Comparison of ENCODE assay signal across 9 cellular contexts in genomic region chr5:173327084-173327947, GRCh38. TPM values are rescaled to one million over a fixed set of nuclear protein-coding genes. Genes with fewer than 3 reads are reported as not detected.
DNase-seq lines count a peak whose midpoint lies in the region; ATAC-seq, FAIRE-seq and TF ChIP-seq lines count a peak whose summit lies in the region.
"Had no signal": no experiment of that assay in that cellular context is flagged by ENCODE, and none has a peak within 500 bp of the region (broad histone marks: within the 10 kb centered on the region; RNA-seq: fewer than 3 reads in every experiment).

No MANE protein-coding gene starts in this region.

- TF ChIP-seq CTCF in A549 (IDR thresholded peaks at IDR 0.05) (no peak), keratinocyte (optimal IDR thresholded peaks at IDR 0.05 in 1 of 3, IDR thresholded peaks at IDR 0.05 in 1 of 3, conservative IDR thresholded peaks at IDR 0.05 in 1 of 3; ENCODE audit: extremely low read depth in 1 of 3, insufficient read depth in 2 of 3, low read length in 3 of 3) (no peak), vagina (IDR thresholded peaks at IDR 0.05) (no peak)

- H3K4me2 ChIP-seq in A549 (peak overlapping the region; percentile 86), keratinocyte (ENCODE audit: control insufficient read depth, extremely low read depth, insufficient read depth, low read depth, low read length) (peak overlapping the region; percentile 80)

- H3K4me3 ChIP-seq in A549 (peak overlapping the region; percentile 87), HAP-1 (peak overlapping the region; percentile 75), keratinocyte (ENCODE audit: control insufficient read depth in 2 of 3, extremely low read depth in 1 of 3, insufficient read depth in 2 of 3, low read depth in 1 of 3, low read length in 3 of 3) (peak overlapping the region; percentile 22 to 87 (median 36)), vagina (peak overlapping the region; percentile 37 to 47)

- H3K4me1 ChIP-seq in A549 (peaks cover 20% of the 10 kb centered on the region), HAP-1 (peaks cover 16% of the 10 kb centered on the region), keratinocyte (ENCODE audit: control insufficient read depth, extremely low read depth, insufficient read depth, low read length) (peaks cover 45% of the 10 kb centered on the region), vagina (peaks cover 50% of the 10 kb centered on the region)

- peaks cover 39% of the 10 kb centered on the region for H3K4me1 Mint-ChIP-seq in activated naive CD8-positive, alpha-beta T cell treated with anti-CD3 and anti-CD28 coated beads for 36 hours
- H3K4me1 Mint-ChIP-seq in immature natural killer cell, result peaks cover 0 to 12% of the 10 kb centered on the region in 2 donors

- TF ChIP-seq EP300 in A549 (IDR thresholded peaks at IDR 0.05), result no peak

- H3K9ac ChIP-seq in keratinocyte (ENCODE audit: control insufficient read depth, extremely low read depth, insufficient read depth, low read length), result peak overlapping the region; percentile 67

- H3K9me3 ChIP-seq in A549 (no peaks in the 10 kb centered on the region), HAP-1 (no peaks in the 10 kb centered on the region), keratinocyte (ENCODE audit: control insufficient read depth, low read depth, low read length) (no peaks in the 10 kb centered on the region), vagina (no peaks in the 10 kb centered on the region)

- in situ Hi-C loops in HAP-1 (cut with MboI; ENCODE audit: low sequenced_read_pairs), result no loop called here

- POLR2A ChIA-PET in A549 (lab: Yijun Ruan, JAX), result interaction anchor here (0.6 to 2.6 kb wide), 9 partner anchors 15 to 556 kb away, joined by 3 to 9 read pairs (median 5); partner anchors contain the start of genes BOD1 and DUSP1

- H3K27ac Mint-ChIP-seq in activated naive CD8-positive, alpha-beta T cell treated with anti-CD3 and anti-CD28 coated beads for 36 hours, result peak overlapping the region; percentile 97
- no peak overlapping the region for H3K27ac Mint-ChIP-seq in immature natural killer cell

- FAIRE-seq in A549 (lab: Jason Lieb, UNC), result no peak
- no peak for FAIRE-seq in keratinocyte (lab: Jason Lieb, UNC)
- FAIRE-seq: endometrium had no signal

- H4K20me1 ChIP-seq in keratinocyte (ENCODE audit: control insufficient read depth, extremely low read depth, insufficient read depth, low read length), result peaks cover 3% of the 10 kb centered on the region

- TF ChIP-seq POLR2A in A549 (IDR thresholded peaks at IDR 0.05; ENCODE audit: low read length) (no peak), vagina (IDR thresholded peaks at IDR 0.05) (no peak)

- 2% methylated on average over 45 of the region's 76 CpGs for whole genome bisulfite sequencing in A549 (ENCODE audit: missing lambda C conversion rate)

- dilution Hi-C loops in keratinocyte (cut with MboI; ENCODE audit: extremely low pct_ligation_motif_present, low sequenced_read_pairs), result no loop called here

- DNase-seq in A549 (ENCODE audit: low read depth in 1 of 2, low spot score in 1 of 2), result peak; percentile 37 to 45
- DNase-seq in HAP-1 (ENCODE audit: low spot score in 2 of 2), result peak in 1 of 2 experiments; percentile 46
- peak; percentile 45 for DNase-seq in activated naive CD8-positive, alpha-beta T cell treated with anti-CD3 and anti-CD28 coated beads for 36 hours
- no peak for DNase-seq in keratinocyte (ENCODE audit: low read depth, low spot score)
- DNase-seq in vagina (ENCODE audit: extremely low spot score in 2 of 2), result no peak
- no peak for DNase-seq in immature natural killer cell
- DNase-seq in NCI-H187 (lab: John Stamatoyannopoulos, UW), result no peak

- intact Hi-C loops in vagina (cut with DNase I), result no loop called here

- CTCF ChIA-PET in A549 (lab: Yijun Ruan, JAX), result interaction anchor here (0.5 to 9.5 kb wide), 12 partner anchors 13 to 1489 kb away, joined by 3 to 129 read pairs (median 4); partner anchors contain the start of gene BOD1

- peak; percentile 10 to 48; a peak in 5 of 6 replicates for ATAC-seq in A549
- ATAC-seq in GM19324 (IDR thresholded peaks at IDR 0.05; ENCODE audit: low FRiP score, unreplicated experiment), result no peak

- peak overlapping the region; percentile 73 for H2AFZ ChIP-seq in keratinocyte (ENCODE audit: control insufficient read depth, low read length)

- H3K4me3 Mint-ChIP-seq in activated naive CD8-positive, alpha-beta T cell treated with anti-CD3 and anti-CD28 coated beads for 36 hours, result peak overlapping the region; percentile 99
- H3K4me3 Mint-ChIP-seq in immature natural killer cell, result no peak overlapping the region

- H3K9me3 Mint-ChIP-seq in activated naive CD8-positive, alpha-beta T cell treated with anti-CD3 and anti-CD28 coated beads for 36 hours, result peaks cover 2% of the 10 kb centered on the region
- no peaks in the 10 kb centered on the region for H3K9me3 Mint-ChIP-seq in immature natural killer cell

- TF ChIP-seq RAD21 in A549 (conservative IDR thresholded peaks at IDR 0.05 in 1 of 2, IDR thresholded peaks at IDR 0.05 in 1 of 2), result no peak

- H3K27me3 ChIP-seq in HAP-1 (ENCODE audit: low read depth) (no peaks in the 10 kb centered on the region), keratinocyte (ENCODE audit: control insufficient read depth, extremely low read depth, insufficient read depth, low read length) (peaks cover 35% of the 10 kb centered on the region), vagina (peaks cover 5% of the 10 kb centered on the region)

- no peaks in the 10 kb centered on the region for H3K9me1 ChIP-seq in keratinocyte (ENCODE audit: control insufficient read depth, extremely low read depth, insufficient read depth, low read length)

- H3K36me3 ChIP-seq in HAP-1 (replicated peaks), result peaks cover 53% of the 10 kb centered on the region
- H3K36me3 ChIP-seq in keratinocyte (ENCODE audit: control insufficient read depth in 2 of 2, extremely low read depth in 1 of 2, insufficient read depth in 2 of 2, low read length in 2 of 2), result peaks cover 0 to 12% of the 10 kb centered on the region in 2 experiments
- no peaks in the 10 kb centered on the region for H3K36me3 ChIP-seq in vagina

- no peaks in the 10 kb centered on the region for H3K79me2 ChIP-seq in keratinocyte (ENCODE audit: control insufficient read depth, insufficient read depth, low read length)

- peaks cover 69% of the 10 kb centered on the region for H3K36me3 Mint-ChIP-seq in activated naive CD8-positive, alpha-beta T cell treated with anti-CD3 and anti-CD28 coated beads for 36 hours
- no peaks in the 10 kb centered on the region for H3K36me3 Mint-ChIP-seq in immature natural killer cell

- H3K27ac ChIP-seq in A549 (peak overlapping the region; percentile 88 to 97), keratinocyte (ENCODE audit: control insufficient read depth, insufficient read depth, low read length) (no peak overlapping the region), vagina (no peak overlapping the region)

- H3K27me3 Mint-ChIP-seq in activated naive CD8-positive, alpha-beta T cell treated with anti-CD3 and anti-CD28 coated beads for 36 hours, result peaks cover 88% of the 10 kb centered on the region
- H3K27me3 Mint-ChIP-seq in immature natural killer cell (ENCODE audit: low read depth in 3 of 3), result peaks cover 13 to 32% (median 21%) of the 10 kb centered on the region in 3 donors

TF ChIP-seq in A549, 52 proteins besides CTCF, POLR2A, EP300 and RAD21:
- TF ChIP-seq BHLHE40 (IDR thresholded peaks at IDR 0.05; ENCODE audit: low read depth, low read length) (0 out of 2 replicates have a peak, but pooled peaks have one; percentile 12), HOXA7 (CRISPR knock-in tag; IDR thresholded peaks at IDR 0.05) (no peak), FOXS1 (CRISPR knock-in tag; IDR thresholded peaks at IDR 0.05) (no peak), PHF8 (IDR thresholded peaks at IDR 0.05; ENCODE audit: borderline replicate concordance, low read depth) (no peak), NPAS2 (CRISPR knock-in tag; IDR thresholded peaks at IDR 0.05; ENCODE audit: borderline replicate concordance) (no peak), BCL3 (IDR thresholded peaks at IDR 0.05) (no peak), JUN (IDR thresholded peaks at IDR 0.05) (peak in 1 of 2 experiments; percentile 20; a peak in 1 of 5 replicates), HOXB13 (CRISPR knock-in tag; IDR thresholded peaks at IDR 0.05; ENCODE audit: low read depth) (no peak), MAX (IDR thresholded peaks at IDR 0.05) (peak; percentile 40)

RNA-seq across cellular contexts. Expression of gene STC2, which starts 0.9 kb away (rescaled TPM):
- polyA plus RNA-seq in A549 (2011; rRNA removed), result 30.8 and 46.1 TPM in 2 replicates
- polyA plus RNA-seq in A549 (2012; cell fraction: cytosol; rRNA removed), result 19.1 and 31.4 TPM in 2 replicates
- 39.8 and 46.9 TPM in 2 replicates for polyA plus RNA-seq in A549 (2012; cell fraction: nucleus; rRNA removed)
- polyA plus RNA-seq in A549 (2017; fragmentation: RNase III; extraction: RNeasy Plus Mini Kit Qiagen cat#74134 plus additional on column Dnase treatment), result 45.2 to 66.9 TPM (median 52.3 TPM) in 3 replicates
- 23.0 and 41.0 TPM in 2 replicates for polyA minus RNA-seq in A549 (2011; rRNA and poly(A)+ RNA removed)
- total RNA-seq in activated naive CD8-positive, alpha-beta T cell treated with anti-CD3 and anti-CD28 coated beads for 36 hours, result 10 to 100 TPM; 41.1 to 41.2 TPM
- 1.9 to 4.3 TPM (median 4.1 TPM) in 3 replicates for polyA plus RNA-seq in keratinocyte
- 8.5 TPM for polyA plus RNA-seq in keratinocyte (2011; ENCODE audit: low read depth)
- polyA plus RNA-seq in keratinocyte (2011; cell fraction: cytosol; rRNA removed), result 2.2 and 2.6 TPM in 2 replicates
- polyA plus RNA-seq in keratinocyte (2011; cell fraction: nucleus; rRNA removed), result 9.3 and 16.7 TPM in 2 replicates
- polyA plus RNA-seq in keratinocyte (2012; ENCODE audit: low replicate concordance), result 4.7 and 14.4 TPM in 2 replicates
- polyA minus RNA-seq in keratinocyte, result 0.82 to 2.5 TPM (median 2.3 TPM) in 3 replicates
- polyA minus RNA-seq in keratinocyte (2011; cell fraction: cytosol; rRNA and poly(A)+ RNA removed), result 10.6 TPM
- polyA minus RNA-seq in keratinocyte (2011; cell fraction: nucleus; rRNA and poly(A)+ RNA removed), result 8.4 and 8.5 TPM in 2 replicates
- 2.9 TPM for total RNA-seq in vagina
- not detected for polyA plus RNA-seq in immature natural killer cell

Comparison
In these comparisons a context has a peak if more than half of its experiments do, and no peak if none do; other contexts are left out.
1. DNase-seq: peak in A549 (2 of 2) and activated naive CD8-positive, alpha-beta T cell treated with anti-CD3 and anti-CD28 coated beads for 36 hours (single experiment); none in keratinocyte (single experiment), vagina (0 of 2), immature natural killer cell (0 of 3) and NCI-H187 (0 of 2).
2. H3K27ac ChIP-seq: peak in A549 (2 of 2); none in keratinocyte (single experiment) and vagina (single experiment).
3. H3K4me3 ChIP-seq: peak in every context shown above with its lines; median percentile 87 in A549; 75 in HAP-1; 42 in vagina; 36 in keratinocyte.